Comparison of ENCODE assay signal across 14 cellular contexts in genomic region chr17:14321476-14321949, GRCh38. TPM values are rescaled to one million over a fixed set of nuclear protein-coding genes. Genes with fewer than 3 reads are reported as not detected.
DNase-seq lines count a peak whose midpoint lies in the region; ATAC-seq and TF ChIP-seq lines count a peak whose summit lies in the region.
"Had no signal": no experiment of that assay in that cellular context is flagged by ENCODE, and none has a peak within 500 bp of the region (broad histone marks: within the 10 kb centered on the region; RNA-seq: fewer than 3 reads in every experiment).

No MANE protein-coding gene starts in this region.

- TF ChIP-seq CTCF in chondrocyte (IDR thresholded peaks at IDR 0.05) (no peak), neural crest cell (conservative IDR thresholded peaks at IDR 0.05) (no peak)

- no peak for ATAC-seq in GM18498 (IDR thresholded peaks at IDR 0.05; ENCODE audit: unreplicated experiment)
- ATAC-seq: sciatic nerve had no signal

- peaks cover 44% of the 10 kb centered on the region for H3K4me1 Mint-ChIP-seq in T-helper 1 cell treated with Interleukin-12 subunit alpha and Interleukin-12 subunit beta and Interleukin-4 antibody, amounts not matched to agents 30 μg/mL and 1 μg/mL, for 36 hours (ENCODE audit: low read depth)
- H3K4me1 Mint-ChIP-seq in chondrocyte (ENCODE audit: low read depth) (peaks cover 54% of the 10 kb centered on the region), neural crest cell (peaks cover 81% of the 10 kb centered on the region)

- no peaks in the 10 kb centered on the region for H3K27me3 Mint-ChIP-seq in T-helper 1 cell treated with Interleukin-12 subunit alpha and Interleukin-12 subunit beta and Interleukin-4 antibody, amounts not matched to agents 30 μg/mL and 1 μg/mL, for 36 hours (ENCODE audit: low read depth)
- H3K27me3 Mint-ChIP-seq in chondrocyte (ENCODE audit: low read depth) (no peaks in the 10 kb centered on the region), neural crest cell (ENCODE audit: low read depth) (no peaks in the 10 kb centered on the region)

- DNase-seq in T-helper 1 cell (no peak), MV-4-11 (lab: John Stamatoyannopoulos, UW) (peak; percentile 22), chondrocyte (ENCODE audit: low spot score) (no peak), neural crest cell (ENCODE audit: low read depth, low spot score) (no peak), anterior cingulate cortex (lab: John Stamatoyannopoulos, UW) (no peak)
- DNase-seq in stimulated activated naive CD4-positive, alpha-beta T cell treated with Interleukin-2 at 50 U/mL for 16 hours (lab: John Stamatoyannopoulos, UW), result no peak
- DNase-seq: brain microvascular endothelial cell; effector memory CD4-positive, alpha-beta T cell; NCI-H146; NCI-H510A treated with DMSO at 0.1 percent for 48 hours had no signal

- no peaks in the 10 kb centered on the region for H3K9me3 Mint-ChIP-seq in T-helper 1 cell treated with Interleukin-12 subunit alpha and Interleukin-12 subunit beta and Interleukin-4 antibody, amounts not matched to agents 30 μg/mL and 1 μg/mL, for 36 hours
- H3K9me3 Mint-ChIP-seq in chondrocyte (ENCODE audit: low read depth) (no peaks in the 10 kb centered on the region), neural crest cell (peaks cover 4% of the 10 kb centered on the region)

- H3K36me3 Mint-ChIP-seq in T-helper 1 cell treated with Interleukin-12 subunit alpha and Interleukin-12 subunit beta and Interleukin-4 antibody, amounts not matched to agents 30 μg/mL and 1 μg/mL, for 36 hours (ENCODE audit: low read depth), result peaks cover 23% of the 10 kb centered on the region
- H3K36me3 Mint-ChIP-seq in chondrocyte (ENCODE audit: low read depth) (peaks cover 1% of the 10 kb centered on the region), neural crest cell (ENCODE audit: low read depth) (peaks cover 4% of the 10 kb centered on the region)

- H3K4me3 Mint-ChIP-seq in T-helper 1 cell treated with Interleukin-12 subunit alpha and Interleukin-12 subunit beta and Interleukin-4 antibody, amounts not matched to agents 30 μg/mL and 1 μg/mL, for 36 hours, result no peak overlapping the region
- H3K4me3 Mint-ChIP-seq in chondrocyte (ENCODE audit: unreplicated experiment) (no peak overlapping the region), neural crest cell (peak overlapping the region; percentile 2)

- peak overlapping the region; percentile 4 for H3K27ac Mint-ChIP-seq in T-helper 1 cell treated with Interleukin-12 subunit alpha and Interleukin-12 subunit beta and Interleukin-4 antibody, amounts not matched to agents 30 μg/mL and 1 μg/mL, for 36 hours
- H3K27ac Mint-ChIP-seq in chondrocyte (ENCODE audit: unreplicated experiment) (peak overlapping the region; percentile 52), neural crest cell (ENCODE audit: unreplicated experiment) (no peak overlapping the region)

RNA-seq across cellular contexts. Expression of gene HS3ST3B1, which starts 20.6 kb away (rescaled TPM):
- 25.6 to 45.6 TPM (median 27.1 TPM) in 3 replicates for total RNA-seq in chondrocyte
- 57.0 and 58.3 TPM in 2 replicates for total RNA-seq in neural crest cell
- total RNA-seq: A673 had no signal
